ENCODE assay signal across 8 cellular contexts in genomic region chr5:40879163-40879942, GRCh38. TPM values are rescaled to one million over a fixed set of nuclear protein-coding genes. Genes with fewer than 3 reads are reported as not detected.
DNase-seq lines count a peak whose midpoint lies in the region; ATAC-seq and TF ChIP-seq lines count a peak whose summit lies in the region.

No MANE protein-coding gene starts in this region.

- POLR2A ChIA-PET in activated CD4-positive, alpha-beta T cell treated with anti-CD3 and anti-CD28 coated beads for 36 hours (lab: Charles Lee) = no interaction called here

- H3K9me3 Mint-ChIP-seq in activated CD4-positive, alpha-beta T cell treated with anti-CD3 and anti-CD28 coated beads for 36 hours (ENCODE audit: low read depth) = peaks cover 10% of the 10 kb centered on the region

- DNase-seq in DMS 273 treated with DMSO at 0.1 percent for 48 hours (lab: John Stamatoyannopoulos, UW) = peak; percentile 29
- DNase-seq in NOMO-1 treated with dmso at 0.1 percent for 144 hours (lab: John Stamatoyannopoulos, UW; ENCODE audit: unreplicated experiment) = peak; percentile 34
- DNase-seq in choroid plexus epithelial cell (ENCODE audit: low read depth) = peak; percentile 59
- peak; percentile 36 for DNase-seq in myocyte (ENCODE audit: low read depth)
- DNase-seq in NK-92 treated with Interleukin-12 subunit alpha and Interleukin-12 subunit beta, amount 100 ng/mL, for 24 hours (lab: John Stamatoyannopoulos, UW) = no peak
- DNase-seq in activated CD4-positive, alpha-beta T cell treated with anti-CD3 and anti-CD28 coated beads for 36 hours = no peak

- H3K4me1 Mint-ChIP-seq in activated CD4-positive, alpha-beta T cell treated with anti-CD3 and anti-CD28 coated beads for 36 hours = peaks cover 6% of the 10 kb centered on the region

- peaks cover under 1% of the 10 kb centered on the region for H3K27me3 Mint-ChIP-seq in activated CD4-positive, alpha-beta T cell treated with anti-CD3 and anti-CD28 coated beads for 36 hours

- H3K4me3 Mint-ChIP-seq in activated CD4-positive, alpha-beta T cell treated with anti-CD3 and anti-CD28 coated beads for 36 hours = no peak overlapping the region

- peak; percentile 50 for TF ChIP-seq CTCF in choroid plexus epithelial cell (conservative IDR thresholded peaks at IDR 0.05; ENCODE audit: low read depth, low read length)

- H3K4me3 ChIP-seq in choroid plexus epithelial cell (ENCODE audit: low read depth, low read length) = no peak overlapping the region

- ATAC-seq in HG03175 (IDR thresholded peaks at IDR 0.05; ENCODE audit: unreplicated experiment) = peak; percentile 53
- no peak for ATAC-seq in GM21360 (IDR thresholded peaks at IDR 0.05; ENCODE audit: unreplicated experiment)
- ATAC-seq in activated CD4-positive, alpha-beta T cell treated with anti-CD3 and anti-CD28 coated beads for 36 hours = no peak

- intact Hi-C loops in activated CD4-positive, alpha-beta T cell treated with anti-CD3 and anti-CD28 coated beads for 36 hours (cut with DNase I, micrococcal nuclease) = loop anchor here (1.0 to 10.0 kb wide), 10 partner anchors 42 to 1301 kb away; partner anchors contain the start of genes TTC33 (in 2 of the 2), PRKAA1 (in 1 of the 2) and RPL37 (in 1 of the 2)

- no peak overlapping the region for H3K27ac Mint-ChIP-seq in activated CD4-positive, alpha-beta T cell treated with anti-CD3 and anti-CD28 coated beads for 36 hours

- no peaks in the 10 kb centered on the region for H3K36me3 Mint-ChIP-seq in activated CD4-positive, alpha-beta T cell treated with anti-CD3 and anti-CD28 coated beads for 36 hours (ENCODE audit: low read depth)

- CTCF ChIA-PET in activated CD4-positive, alpha-beta T cell treated with anti-CD3 and anti-CD28 coated beads for 36 hours (lab: Charles Lee) = interaction anchor here (0.9 to 1.9 kb wide), 7 partner anchors 9 to 1331 kb away, joined by 3 to 5 read pairs (median 3); no protein-coding TSS in a partner anchor

RNA-seq across cellular contexts. Expression of gene C7, which starts 29.9 kb away (rescaled TPM):
- total RNA-seq in myocyte = 3.6 and 25.8 TPM in 2 replicates
- polyA plus RNA-seq in myocyte (2012) = 1.6 TPM
- not detected for total RNA-seq in activated CD4-positive, alpha-beta T cell treated with anti-CD3 and anti-CD28 coated beads for 36 hours

RNA-seq across cellular contexts. Expression of gene CARD6, which starts 38.2 kb away (rescaled TPM):
- total RNA-seq in myocyte = 4.7 and 4.8 TPM in 2 replicates
- polyA plus RNA-seq in myocyte (2012) = 2.1 TPM
- total RNA-seq in activated CD4-positive, alpha-beta T cell treated with anti-CD3 and anti-CD28 coated beads for 36 hours = 1 to 10 TPM; 1.5 to 1.7 TPM

RNA-seq across cellular contexts. Expression of gene RPL37, which starts 44.3 kb away (rescaled TPM):
- 58.7 and 67.5 TPM in 2 replicates for total RNA-seq in myocyte
- polyA plus RNA-seq in myocyte (2012) = 2,087 TPM
- 1,000 to 10,000 TPM; 1,915 to 1,951 TPM for total RNA-seq in activated CD4-positive, alpha-beta T cell treated with anti-CD3 and anti-CD28 coated beads for 36 hours

Comparison
In these comparisons a context has a peak if more than half of its experiments do, and no peak if none do; other contexts are left out.
1. DNase-seq: peak in DMS 273 treated with DMSO at 0.1 percent for 48 hours (single experiment), NOMO-1 treated with dmso at 0.1 percent for 144 hours (single experiment), choroid plexus epithelial cell (single experiment) and myocyte (single experiment); none in NK-92 treated with Interleukin-12 subunit alpha and Interleukin-12 subunit beta, amount 100 ng/mL, for 24 hours (single experiment) and activated CD4-positive, alpha-beta T cell treated with anti-CD3 and anti-CD28 coated beads for 36 hours (single experiment).
2. RNA of gene RPL37, which starts 44.3 kb away (total RNA-seq): 1,915 to 1,951 TPM in activated CD4-positive, alpha-beta T cell treated with anti-CD3 and anti-CD28 coated beads for 36 hours; 58.7 to 67.5 TPM in myocyte; every median in the first group is over 10 times any median in the second.